In genomic region chr5:6465831-6466790, GRCh38 we compare ENCODE assay signal across 32 cellular contexts. TPM values are rescaled to one million over a fixed set of nuclear protein-coding genes. Genes with fewer than 3 reads are reported as not detected.
DNase-seq lines count a peak whose midpoint lies in the region; ATAC-seq, FAIRE-seq and TF ChIP-seq lines count a peak whose summit lies in the region.
"Had no signal": no experiment of that assay in that cellular context is flagged by ENCODE, and none has a peak within 500 bp of the region (broad histone marks: within the 10 kb centered on the region; RNA-seq: fewer than 3 reads in every experiment).

No MANE protein-coding gene starts in this region.

- H3K9me3 Mint-ChIP-seq in stimulated activated memory B cell treated with anti-CD40 and anti-IgM and Interleukin-4, amounts not matched to agents 10 μg/mL and 1 μg/mL and 100 μg/mL, for 72 hours: peaks cover under 1% of the 10 kb centered on the region
- H3K9me3 Mint-ChIP-seq in activated T-helper 1 cell treated with anti-CD3 and anti-CD28 coated beads, Interleukin-12 subunit alpha, Interleukin-12 subunit beta, Interleukin-2, Interleukin-4 antibody, amounts not matched to agents 30 ng/mL and 10 ng/mL and 1 ng/mL, durations not matched to agents 14 hours and 24 hours and 36 hours: no peaks in the 10 kb centered on the region
- H3K9me3 Mint-ChIP-seq: activated T-cell treated with anti-CD3 and anti-CD28 coated beads, Interleukin-2, amount 50 U/mL, for 4 hours; nephron; stimulated activated naive CD8-positive, alpha-beta T cell treated with anti-CD3 and anti-CD28 coated beads, Interleukin-15, Interleukin-2, amounts not matched to agents 100 ng/mL and 50 ng/mL, for 24 hours; T-helper 2 cell treated with Interferon-gamma antibody and Interleukin-4, amounts not matched to agents 5 μg/mL and 100 μg/mL, for 36 hours had no signal

- no peak overlapping the region for H3K4me3 Mint-ChIP-seq in stimulated activated memory B cell treated with anti-CD40 and anti-IgM and Interleukin-4, amounts not matched to agents 10 μg/mL and 1 μg/mL and 100 μg/mL, for 72 hours
- H3K4me3 Mint-ChIP-seq in activated T-helper 1 cell treated with anti-CD3 and anti-CD28 coated beads, Interleukin-12 subunit alpha, Interleukin-12 subunit beta, Interleukin-2, Interleukin-4 antibody, amounts not matched to agents 30 ng/mL and 10 ng/mL and 1 ng/mL, durations not matched to agents 14 hours and 24 hours and 36 hours: no peak overlapping the region
- H3K4me3 Mint-ChIP-seq: activated T-cell treated with anti-CD3 and anti-CD28 coated beads, Interleukin-2, amount 50 U/mL, for 4 hours; nephron; stimulated activated naive CD8-positive, alpha-beta T cell treated with anti-CD3 and anti-CD28 coated beads, Interleukin-15, Interleukin-2, amounts not matched to agents 100 ng/mL and 50 ng/mL, for 24 hours; T-helper 2 cell treated with Interferon-gamma antibody and Interleukin-4, amounts not matched to agents 5 μg/mL and 100 μg/mL, for 36 hours had no signal

- H3K36me3 Mint-ChIP-seq in stimulated activated memory B cell treated with anti-CD40 and anti-IgM and Interleukin-4, amounts not matched to agents 10 μg/mL and 1 μg/mL and 100 μg/mL, for 72 hours: no peaks in the 10 kb centered on the region
- no peaks in the 10 kb centered on the region for H3K36me3 Mint-ChIP-seq in activated T-helper 1 cell treated with anti-CD3 and anti-CD28 coated beads, Interleukin-12 subunit alpha, Interleukin-12 subunit beta, Interleukin-2, Interleukin-4 antibody, amounts not matched to agents 30 ng/mL and 10 ng/mL and 1 ng/mL, durations not matched to agents 14 hours and 24 hours and 36 hours (ENCODE audit: low read depth)

- H3K4me3 ChIP-seq in coronary artery: no peak overlapping the region
- H3K4me3 ChIP-seq: esophagus muscularis mucosa, lung, MG63, pancreas, Peyer's patch, smooth muscle cell had no signal

- TF ChIP-seq CTCF in coronary artery (IDR thresholded peaks at IDR 0.05): no peak

- peaks cover 47% of the 10 kb centered on the region for H3K27me3 Mint-ChIP-seq in stimulated activated memory B cell treated with anti-CD40 and anti-IgM and Interleukin-4, amounts not matched to agents 10 μg/mL and 1 μg/mL and 100 μg/mL, for 72 hours
- H3K27me3 Mint-ChIP-seq in activated T-helper 1 cell treated with anti-CD3 and anti-CD28 coated beads, Interleukin-12 subunit alpha, Interleukin-12 subunit beta, Interleukin-2, Interleukin-4 antibody, amounts not matched to agents 30 ng/mL and 10 ng/mL and 1 ng/mL, durations not matched to agents 14 hours and 24 hours and 36 hours (ENCODE audit: insufficient read depth): peaks cover 9% of the 10 kb centered on the region

- ATAC-seq in stimulated activated memory B cell treated with anti-CD40 and anti-IgM and Interleukin-4, amounts not matched to agents 10 μg/mL and 1 μg/mL and 100 μg/mL, for 72 hours: peak; percentile 37
- ATAC-seq in GM21576 (IDR thresholded peaks at IDR 0.05; ENCODE audit: unreplicated experiment): no peak
- ATAC-seq: activated T-cell treated with anti-CD3 and anti-CD28 coated beads, Interleukin-2, amount 50 U/mL, for 4 hours; pancreas had no signal

- no peak overlapping the region for H3K27ac ChIP-seq in coronary artery
- H3K27ac ChIP-seq: esophagus muscularis mucosa, KMS-11, pancreas, Peyer's patch had no signal

- intact Hi-C loops in activated T-helper 1 cell treated with anti-CD3 and anti-CD28 coated beads, Interleukin-12 subunit alpha, Interleukin-12 subunit beta, Interleukin-2, Interleukin-4 antibody, amounts not matched to agents 30 ng/mL and 10 ng/mL and 1 ng/mL, durations not matched to agents 14 hours and 24 hours and 36 hours (cut with micrococcal nuclease): no loop called here

- no peak for DNase-seq in HTR-8/SVneo (ENCODE audit: insufficient read length, low spot score)
- peak; percentile 66 for DNase-seq in coronary artery (ENCODE audit: low spot score)
- peak; percentile 43 for DNase-seq in islet precursor cell
- DNase-seq in H4 (ENCODE audit: low spot score): no peak
- DNase-seq in activated T-helper 1 cell treated with anti-CD3 and anti-CD28 coated beads, Interleukin-12 subunit alpha, Interleukin-12 subunit beta, Interleukin-2, Interleukin-4 antibody, amounts not matched to agents 30 ng/mL and 10 ng/mL and 1 ng/mL, durations not matched to agents 14 hours and 24 hours and 36 hours (ENCODE audit: low spot score): no peak
- DNase-seq: activated CD4-positive, alpha-beta T cell treated with anti-CD3 and anti-CD28 coated beads for 1 hour; activated T-cell treated with anti-CD3 and anti-CD28 coated beads, Interleukin-2, amount 50 U/mL, for 4 hours; central memory CD4-positive, alpha-beta T cell; COR-L47; foreskin fibroblast; HCEC 1CT; kidney glomerular epithelial cell; MG63; NCI-H1417 treated with DMSO at 0.1 percent for 48 hours; NCI-H2227 treated with DMSO at 0.1 percent for 48 hours; Peyer's patch; retina; SIG-M5 had no signal

- H3K27ac Mint-ChIP-seq in stimulated activated memory B cell treated with anti-CD40 and anti-IgM and Interleukin-4, amounts not matched to agents 10 μg/mL and 1 μg/mL and 100 μg/mL, for 72 hours: no peak overlapping the region
- no peak overlapping the region for H3K27ac Mint-ChIP-seq in activated T-helper 1 cell treated with anti-CD3 and anti-CD28 coated beads, Interleukin-12 subunit alpha, Interleukin-12 subunit beta, Interleukin-2, Interleukin-4 antibody, amounts not matched to agents 30 ng/mL and 10 ng/mL and 1 ng/mL, durations not matched to agents 14 hours and 24 hours and 36 hours
- H3K27ac Mint-ChIP-seq: nephron; stimulated activated naive CD8-positive, alpha-beta T cell treated with anti-CD3 and anti-CD28 coated beads, Interleukin-15, Interleukin-2, amounts not matched to agents 100 ng/mL and 50 ng/mL, for 24 hours; T-helper 2 cell treated with Interferon-gamma antibody and Interleukin-4, amounts not matched to agents 5 μg/mL and 100 μg/mL, for 36 hours had no signal

- peak; percentile 4 for FAIRE-seq in HTR-8/SVneo (lab: Jason Lieb, UNC)
- FAIRE-seq: endometrium, pancreas had no signal

- no peaks in the 10 kb centered on the region for H3K4me1 Mint-ChIP-seq in stimulated activated memory B cell treated with anti-CD40 and anti-IgM and Interleukin-4, amounts not matched to agents 10 μg/mL and 1 μg/mL and 100 μg/mL, for 72 hours
- no peaks in the 10 kb centered on the region for H3K4me1 Mint-ChIP-seq in activated T-helper 1 cell treated with anti-CD3 and anti-CD28 coated beads, Interleukin-12 subunit alpha, Interleukin-12 subunit beta, Interleukin-2, Interleukin-4 antibody, amounts not matched to agents 30 ng/mL and 10 ng/mL and 1 ng/mL, durations not matched to agents 14 hours and 24 hours and 36 hours (ENCODE audit: low read depth)

RNA-seq across cellular contexts. Expression of gene UBE2QL1, which starts 17.5 kb away (rescaled TPM):
- 0.54 and 0.64 TPM in 2 replicates for total RNA-seq in H4 (2014; rRNA removed; shearing (Covaris generic))
- total RNA-seq in activated T-helper 1 cell treated with anti-CD3 and anti-CD28 coated beads, Interleukin-12 subunit alpha, Interleukin-12 subunit beta, Interleukin-2, Interleukin-4 antibody, amounts not matched to agents 30 ng/mL and 10 ng/mL and 1 ng/mL, durations not matched to agents 14 hours and 24 hours and 36 hours: 0.73 and 0.91 TPM in 2 replicates
- total RNA-seq: activated CD8-positive, alpha-beta memory T cell treated with anti-CD3 and anti-CD28 coated beads for 36 hours; activated T-cell treated with anti-CD3 and anti-CD28 coated beads, Interleukin-2, amount 50 U/mL, for 4 hours; G401; mononuclear cell had no signal

Comparison
In these comparisons a context has a peak if more than half of its experiments do, and no peak if none do; other contexts are left out.
1. DNase-seq: peak in coronary artery (single experiment) and islet precursor cell (single experiment); none in HTR-8/SVneo (single experiment), H4 (single experiment) and activated T-helper 1 cell treated with anti-CD3 and anti-CD28 coated beads, Interleukin-12 subunit alpha, Interleukin-12 subunit beta, Interleukin-2, Interleukin-4 antibody, amounts not matched to agents 30 ng/mL and 10 ng/mL and 1 ng/mL, durations not matched to agents 14 hours and 24 hours and 36 hours (single experiment).